8 cellular contexts compared by ENCODE assay signal in genomic region chr1:207049974-207050391, GRCh38. TPM values are rescaled to one million over a fixed set of nuclear protein-coding genes. Genes with fewer than 3 reads are reported as not detected.
DNase-seq lines count a peak whose midpoint lies in the region; ATAC-seq and TF ChIP-seq lines count a peak whose summit lies in the region.

No MANE protein-coding gene starts in this region.

- peaks cover 34% of the 10 kb centered on the region for H4K20me1 ChIP-seq in OCI-LY7 (ENCODE audit: insufficient read depth, low read length)

- H3K4me1 ChIP-seq in OCI-LY7 (ENCODE audit: insufficient read depth, low read length, poor library complexity, severe bottlenecking): peaks cover 59% of the 10 kb centered on the region
- H3K4me1 ChIP-seq in ovary (ENCODE audit: insufficient read depth): peaks cover 7% of the 10 kb centered on the region

- H3K36me3 Mint-ChIP-seq in activated naive CD4-positive, alpha-beta T cell treated with anti-CD3 and anti-CD28 coated beads, Interleukin-2, amount 50 U/mL, for 72 hours: peaks cover 10 to 16% of the 10 kb centered on the region in 2 donors

- no TSS peak for BruUV-seq in OCI-LY7 (replicated peaks; lab: Mats Ljungman, UMichigan)

- 0 to 2% (median 0%) methylated on average over 6 of the region's 6 CpGs for WGBS in ovary, 3 donors

- POLR2A ChIA-PET in OCI-LY7 (lab: Charles Lee): interaction anchor here (0.6 to 0.8 kb wide), 2 partner anchors 382 to 405 kb away, joined by 3 read pairs; no protein-coding TSS in a partner anchor

- H2AFZ ChIP-seq in OCI-LY7 (ENCODE audit: low read length): peak overlapping the region; percentile 96; the same call in 1 of the 2 replicates

- no peaks in the 10 kb centered on the region for H3K9me2 ChIP-seq in OCI-LY7 (ENCODE audit: insufficient read depth, low read length)

- peak overlapping the region; percentile 70 for H3K27ac ChIP-seq in OCI-LY7 (ENCODE audit: low read depth, low read length, poor library complexity, severe bottlenecking)
- H3K27ac ChIP-seq in ovary: peak overlapping the region; percentile 62 to 83

- no peak for TF ChIP-seq POLR2A in ovary (IDR thresholded peaks at IDR 0.05)

- H3K27me3 ChIP-seq in GM06990 (replicated peaks; ENCODE audit: control insufficient read depth, insufficient read depth, low read length) (no peaks in the 10 kb centered on the region), ovary (no peaks in the 10 kb centered on the region)

- no peaks in the 10 kb centered on the region for H3K9me3 Mint-ChIP-seq in activated naive CD4-positive, alpha-beta T cell treated with anti-CD3 and anti-CD28 coated beads, Interleukin-2, amount 50 U/mL, for 72 hours

- peaks cover 64% of the 10 kb centered on the region for H3K79me2 ChIP-seq in OCI-LY7 (ENCODE audit: insufficient read depth, low read depth, low read length)

- ATAC-seq in HG03354 (IDR thresholded peaks at IDR 0.05; ENCODE audit: poor library complexity, severe bottlenecking, unreplicated experiment) (peak; percentile 35), GM18907 (IDR thresholded peaks at IDR 0.05; ENCODE audit: unreplicated experiment) (no peak)
- ATAC-seq in activated naive CD4-positive, alpha-beta T cell treated with anti-CD3 and anti-CD28 coated beads, Interleukin-2, amount 50 U/mL, for 72 hours: peak in 1 of 2 donors; percentile 29

- H3K4me3 ChIP-seq in GM06990 (replicated peaks; ENCODE audit: low read depth, low read length): peak overlapping the region; percentile 74
- peak overlapping the region; percentile 95 for H3K4me3 ChIP-seq in OCI-LY7 (ENCODE audit: low read depth, low read length, poor library complexity, severe bottlenecking)
- H3K4me3 ChIP-seq in ovary: peak overlapping the region; percentile 80

- TF ChIP-seq EP300 in ovary (IDR thresholded peaks at IDR 0.05): no peak

- H3K4me2 ChIP-seq in OCI-LY7 (ENCODE audit: low read length): peak overlapping the region; percentile 94

- H3K36me3 ChIP-seq in GM06990 (ENCODE audit: control insufficient read depth, insufficient read depth, low read length) (peaks cover 8% of the 10 kb centered on the region), OCI-LY7 (ENCODE audit: insufficient read depth, low read length) (peaks cover 47% of the 10 kb centered on the region), ovary (no peaks in the 10 kb centered on the region)

- peak overlapping the region; percentile 96 to 99 for H3K27ac Mint-ChIP-seq in activated naive CD4-positive, alpha-beta T cell treated with anti-CD3 and anti-CD28 coated beads, Interleukin-2, amount 50 U/mL, for 72 hours

- TF ChIP-seq CTCF in GM06990 (IDR thresholded peaks at IDR 0.05; ENCODE audit: insufficient read depth, low read length, poor library complexity, severe bottlenecking): peak; percentile 84
- TF ChIP-seq CTCF in OCI-LY7 (conservative IDR thresholded peaks at IDR 0.05; ENCODE audit: low read length): peak; percentile 98
- peak; percentile 62 to 78 (median 76) for TF ChIP-seq CTCF in ovary (IDR thresholded peaks at IDR 0.05)

- intact Hi-C loops in OCI-LY7 (cut with micrococcal nuclease; ENCODE audit: unreplicated experiment) (loop anchor here (1.0 to 5.0 kb wide), 3 partner anchors 27 to 272 kb away; partner anchors contain the start of gene CD55), ovary (cut with DNase I) (loop anchor here in 2 of 4 donors (10.0 kb wide), 1 partner anchor 355 kb away; no protein-coding TSS in a partner anchor)

- CTCF ChIA-PET in OCI-LY7 (lab: Charles Lee; ENCODE audit: unreplicated experiment): interaction anchor here (0.6 to 1.2 kb wide), 3 partner anchors 17 to 352 kb away, joined by 3 to 7 read pairs (median 3); partner anchors contain the start of gene C1orf116

- DNase-seq in GM06990 (ENCODE audit: extremely low read depth, insufficient read length): peak; percentile 65
- DNase-seq in OCI-LY7 (ENCODE audit: low spot score): peak; percentile 71
- DNase-seq in activated naive CD4-positive, alpha-beta T cell treated with anti-CD3 and anti-CD28 coated beads, Interleukin-2, amount 50 U/mL, for 72 hours (ENCODE audit: low spot score in 2 of 2): peak in 1 of 2 donors; percentile 43
- peak; percentile 41 for DNase-seq in glomerular visceral epithelial cell (ENCODE audit: extremely low spot score)
- DNase-seq in ovary: peak in 2 of 5 donors; percentile 37 to 58
- no peak for DNase-seq in occipital lobe (lab: John Stamatoyannopoulos, UW)

- H3K9me3 ChIP-seq in OCI-LY7 (ENCODE audit: low read length): no peaks in the 10 kb centered on the region
- no peaks in the 10 kb centered on the region for H3K9me3 ChIP-seq in ovary

RNA-seq across cellular contexts. Expression of gene YOD1, which starts 1.0 kb away (rescaled TPM):
- total RNA-seq in OCI-LY7 (2014; rRNA removed; shearing (Covaris generic)): 13.1 and 16.2 TPM in 2 replicates
- 16.5 and 17.4 TPM in 2 replicates for total RNA-seq in OCI-LY7 (2022)
- total RNA-seq in activated naive CD4-positive, alpha-beta T cell treated with anti-CD3 and anti-CD28 coated beads, Interleukin-2, amount 50 U/mL, for 72 hours: 10 to 100 TPM in 1 of 2 donors, 1 to 10 TPM in 1; 6.6 to 23.4 TPM
- 1 to 10 TPM; 4.7 to 8.4 (median 6.3) TPM for total RNA-seq in ovary
- polyA plus RNA-seq in ovary: 1 to 10 TPM; 2.2 to 3.5 TPM
- 24.5 TPM for total RNA-seq in occipital lobe

RNA-seq across cellular contexts. Expression of gene PFKFB2, which starts 3.1 kb away (rescaled TPM):
- total RNA-seq in OCI-LY7 (2014; rRNA removed; shearing (Covaris generic)): 8.8 and 9.8 TPM in 2 replicates
- total RNA-seq in OCI-LY7 (2022) (13.1 and 14.4 TPM in 2 replicates), ovary (10 to 100 TPM in 2 of 7 donors, 1 to 10 TPM in 5; 5.0 to 11.4 (median 8.7) TPM), occipital lobe (13.6 TPM)
- 1 to 10 TPM; 3.8 to 6.9 TPM for total RNA-seq in activated naive CD4-positive, alpha-beta T cell treated with anti-CD3 and anti-CD28 coated beads, Interleukin-2, amount 50 U/mL, for 72 hours
- polyA plus RNA-seq in ovary: 1 to 10 TPM; 3.0 to 7.7 TPM

RNA-seq across cellular contexts. Expression of gene C1orf116, which starts 17.4 kb away (rescaled TPM):
- not detected in 2 replicates for total RNA-seq in OCI-LY7 (2014; rRNA removed; shearing (Covaris generic))
- total RNA-seq in OCI-LY7 (2022) (not detected in 2 replicates), ovary (1 to 10 TPM in 2 of 7 donors, under 1 TPM in 3, not detected in 2; 0.10 to 1.6 (median 0.72) TPM), occipital lobe (not detected)
- under 1 TPM in 1 of 2 donors, not detected in 1; 0.06 TPM for total RNA-seq in activated naive CD4-positive, alpha-beta T cell treated with anti-CD3 and anti-CD28 coated beads, Interleukin-2, amount 50 U/mL, for 72 hours
- polyA plus RNA-seq in ovary: under 1 TPM; 0.02 to 0.07 TPM

RNA-seq across cellular contexts. Expression of gene C4BPB, which starts 38.7 kb away (rescaled TPM):
- total RNA-seq in OCI-LY7 (2014; rRNA removed; shearing (Covaris generic)): not detected in 2 replicates
- total RNA-seq in OCI-LY7 (2022) (not detected in 2 replicates), ovary (10 to 100 TPM in 5 of 7 donors, 1 to 10 TPM in 2; 2.5 to 88.5 (median 18.2) TPM), occipital lobe (not detected)
- 1 to 10 TPM; 8.3 to 8.9 TPM for total RNA-seq in activated naive CD4-positive, alpha-beta T cell treated with anti-CD3 and anti-CD28 coated beads, Interleukin-2, amount 50 U/mL, for 72 hours
- 10 to 100 TPM; 20.3 to 42.4 TPM for polyA plus RNA-seq in ovary

RNA-seq across cellular contexts. Expression of gene C4BPA, which starts 54.0 kb away (rescaled TPM):
- total RNA-seq in OCI-LY7 (2014; rRNA removed; shearing (Covaris generic)): not detected in 2 replicates
- total RNA-seq in OCI-LY7 (2022) (not detected in 2 replicates), ovary (1 to 10 TPM in 3 of 7 donors, under 1 TPM in 4; 0.23 to 3.5 (median 0.45) TPM), occipital lobe (not detected)
- not detected for total RNA-seq in activated naive CD4-positive, alpha-beta T cell treated with anti-CD3 and anti-CD28 coated beads, Interleukin-2, amount 50 U/mL, for 72 hours
- 1 to 10 TPM; 1.8 to 2.3 TPM for polyA plus RNA-seq in ovary
